ENCODE assay signal across 2 cellular contexts in the genomic region with DNA sequence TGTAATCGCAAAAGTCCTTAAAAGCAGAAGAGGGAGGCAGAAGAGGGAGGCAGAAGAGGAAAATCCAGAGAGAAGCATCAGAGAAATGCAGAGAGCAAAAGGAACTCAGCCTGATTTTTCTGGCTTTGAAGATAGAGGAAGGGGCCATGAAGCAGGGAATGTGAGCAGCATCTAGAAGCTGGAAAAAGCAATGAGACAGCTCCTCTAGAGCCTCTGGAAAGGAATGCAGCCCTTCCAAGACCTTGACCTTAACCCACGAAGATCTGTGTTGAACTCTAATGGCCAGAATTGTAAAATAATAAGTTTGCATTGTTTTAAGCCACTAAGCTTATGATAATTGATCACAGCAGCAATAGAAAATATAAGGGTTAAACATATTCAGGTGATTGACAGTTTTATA.
TF ChIP-seq lines count a peak whose summit lies in the region.

No MANE protein-coding gene starts in this region.

TF ChIP-seq in GM23338, 12 proteins besides CTCF, POLR2A, EP300 and RAD21 (continued from another document):
- TF ChIP-seq STAT1 (IDR thresholded peaks at IDR 0.05; ENCODE audit: unreplicated experiment) (no peak), POLR2AphosphoS5 (IDR thresholded peaks at IDR 0.05; ENCODE audit: low read depth) (no peak), NANOG (IDR thresholded peaks at IDR 0.05; ENCODE audit: borderline replicate concordance) (no peak), ZNF331 (CRISPR knock-in tag; IDR thresholded peaks at IDR 0.05; ENCODE audit: low read depth) (no peak), EZH2phosphoT487 (IDR thresholded peaks at IDR 0.05; ENCODE audit: unreplicated experiment) (no peak), JUNB (IDR thresholded peaks at IDR 0.05; ENCODE audit: unreplicated experiment) (no peak), ZNF114 (CRISPR knock-in tag; IDR thresholded peaks at IDR 0.05) (no peak), CREB1 (CRISPR knock-in tag; IDR thresholded peaks at IDR 0.05; ENCODE audit: low read depth) (no peak)
- TF ChIP-seq, protein P1, sequence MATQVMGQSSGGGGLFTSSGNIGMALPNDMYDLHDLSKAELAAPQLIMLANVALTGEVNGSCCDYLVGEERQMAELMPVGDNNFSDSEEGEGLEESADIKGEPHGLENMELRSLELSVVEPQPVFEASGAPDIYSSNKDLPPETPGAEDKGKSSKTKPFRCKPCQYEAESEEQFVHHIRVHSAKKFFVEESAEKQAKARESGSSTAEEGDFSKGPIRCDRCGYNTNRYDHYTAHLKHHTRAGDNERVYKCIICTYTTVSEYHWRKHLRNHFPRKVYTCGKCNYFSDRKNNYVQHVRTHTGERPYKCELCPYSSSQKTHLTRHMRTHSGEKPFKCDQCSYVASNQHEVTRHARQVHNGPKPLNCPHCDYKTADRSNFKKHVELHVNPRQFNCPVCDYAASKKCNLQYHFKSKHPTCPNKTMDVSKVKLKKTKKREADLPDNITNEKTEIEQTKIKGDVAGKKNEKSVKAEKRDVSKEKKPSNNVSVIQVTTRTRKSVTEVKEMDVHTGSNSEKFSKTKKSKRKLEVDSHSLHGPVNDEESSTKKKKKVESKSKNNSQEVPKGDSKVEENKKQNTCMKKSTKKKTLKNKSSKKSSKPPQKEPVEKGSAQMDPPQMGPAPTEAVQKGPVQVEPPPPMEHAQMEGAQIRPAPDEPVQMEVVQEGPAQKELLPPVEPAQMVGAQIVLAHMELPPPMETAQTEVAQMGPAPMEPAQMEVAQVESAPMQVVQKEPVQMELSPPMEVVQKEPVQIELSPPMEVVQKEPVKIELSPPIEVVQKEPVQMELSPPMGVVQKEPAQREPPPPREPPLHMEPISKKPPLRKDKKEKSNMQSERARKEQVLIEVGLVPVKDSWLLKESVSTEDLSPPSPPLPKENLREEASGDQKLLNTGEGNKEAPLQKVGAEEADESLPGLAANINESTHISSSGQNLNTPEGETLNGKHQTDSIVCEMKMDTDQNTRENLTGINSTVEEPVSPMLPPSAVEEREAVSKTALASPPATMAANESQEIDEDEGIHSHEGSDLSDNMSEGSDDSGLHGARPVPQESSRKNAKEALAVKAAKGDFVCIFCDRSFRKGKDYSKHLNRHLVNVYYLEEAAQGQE (IDR thresholded peaks at IDR 0.05; ENCODE audit: unreplicated experiment): no peak
- TF ChIP-seq, protein P2, sequence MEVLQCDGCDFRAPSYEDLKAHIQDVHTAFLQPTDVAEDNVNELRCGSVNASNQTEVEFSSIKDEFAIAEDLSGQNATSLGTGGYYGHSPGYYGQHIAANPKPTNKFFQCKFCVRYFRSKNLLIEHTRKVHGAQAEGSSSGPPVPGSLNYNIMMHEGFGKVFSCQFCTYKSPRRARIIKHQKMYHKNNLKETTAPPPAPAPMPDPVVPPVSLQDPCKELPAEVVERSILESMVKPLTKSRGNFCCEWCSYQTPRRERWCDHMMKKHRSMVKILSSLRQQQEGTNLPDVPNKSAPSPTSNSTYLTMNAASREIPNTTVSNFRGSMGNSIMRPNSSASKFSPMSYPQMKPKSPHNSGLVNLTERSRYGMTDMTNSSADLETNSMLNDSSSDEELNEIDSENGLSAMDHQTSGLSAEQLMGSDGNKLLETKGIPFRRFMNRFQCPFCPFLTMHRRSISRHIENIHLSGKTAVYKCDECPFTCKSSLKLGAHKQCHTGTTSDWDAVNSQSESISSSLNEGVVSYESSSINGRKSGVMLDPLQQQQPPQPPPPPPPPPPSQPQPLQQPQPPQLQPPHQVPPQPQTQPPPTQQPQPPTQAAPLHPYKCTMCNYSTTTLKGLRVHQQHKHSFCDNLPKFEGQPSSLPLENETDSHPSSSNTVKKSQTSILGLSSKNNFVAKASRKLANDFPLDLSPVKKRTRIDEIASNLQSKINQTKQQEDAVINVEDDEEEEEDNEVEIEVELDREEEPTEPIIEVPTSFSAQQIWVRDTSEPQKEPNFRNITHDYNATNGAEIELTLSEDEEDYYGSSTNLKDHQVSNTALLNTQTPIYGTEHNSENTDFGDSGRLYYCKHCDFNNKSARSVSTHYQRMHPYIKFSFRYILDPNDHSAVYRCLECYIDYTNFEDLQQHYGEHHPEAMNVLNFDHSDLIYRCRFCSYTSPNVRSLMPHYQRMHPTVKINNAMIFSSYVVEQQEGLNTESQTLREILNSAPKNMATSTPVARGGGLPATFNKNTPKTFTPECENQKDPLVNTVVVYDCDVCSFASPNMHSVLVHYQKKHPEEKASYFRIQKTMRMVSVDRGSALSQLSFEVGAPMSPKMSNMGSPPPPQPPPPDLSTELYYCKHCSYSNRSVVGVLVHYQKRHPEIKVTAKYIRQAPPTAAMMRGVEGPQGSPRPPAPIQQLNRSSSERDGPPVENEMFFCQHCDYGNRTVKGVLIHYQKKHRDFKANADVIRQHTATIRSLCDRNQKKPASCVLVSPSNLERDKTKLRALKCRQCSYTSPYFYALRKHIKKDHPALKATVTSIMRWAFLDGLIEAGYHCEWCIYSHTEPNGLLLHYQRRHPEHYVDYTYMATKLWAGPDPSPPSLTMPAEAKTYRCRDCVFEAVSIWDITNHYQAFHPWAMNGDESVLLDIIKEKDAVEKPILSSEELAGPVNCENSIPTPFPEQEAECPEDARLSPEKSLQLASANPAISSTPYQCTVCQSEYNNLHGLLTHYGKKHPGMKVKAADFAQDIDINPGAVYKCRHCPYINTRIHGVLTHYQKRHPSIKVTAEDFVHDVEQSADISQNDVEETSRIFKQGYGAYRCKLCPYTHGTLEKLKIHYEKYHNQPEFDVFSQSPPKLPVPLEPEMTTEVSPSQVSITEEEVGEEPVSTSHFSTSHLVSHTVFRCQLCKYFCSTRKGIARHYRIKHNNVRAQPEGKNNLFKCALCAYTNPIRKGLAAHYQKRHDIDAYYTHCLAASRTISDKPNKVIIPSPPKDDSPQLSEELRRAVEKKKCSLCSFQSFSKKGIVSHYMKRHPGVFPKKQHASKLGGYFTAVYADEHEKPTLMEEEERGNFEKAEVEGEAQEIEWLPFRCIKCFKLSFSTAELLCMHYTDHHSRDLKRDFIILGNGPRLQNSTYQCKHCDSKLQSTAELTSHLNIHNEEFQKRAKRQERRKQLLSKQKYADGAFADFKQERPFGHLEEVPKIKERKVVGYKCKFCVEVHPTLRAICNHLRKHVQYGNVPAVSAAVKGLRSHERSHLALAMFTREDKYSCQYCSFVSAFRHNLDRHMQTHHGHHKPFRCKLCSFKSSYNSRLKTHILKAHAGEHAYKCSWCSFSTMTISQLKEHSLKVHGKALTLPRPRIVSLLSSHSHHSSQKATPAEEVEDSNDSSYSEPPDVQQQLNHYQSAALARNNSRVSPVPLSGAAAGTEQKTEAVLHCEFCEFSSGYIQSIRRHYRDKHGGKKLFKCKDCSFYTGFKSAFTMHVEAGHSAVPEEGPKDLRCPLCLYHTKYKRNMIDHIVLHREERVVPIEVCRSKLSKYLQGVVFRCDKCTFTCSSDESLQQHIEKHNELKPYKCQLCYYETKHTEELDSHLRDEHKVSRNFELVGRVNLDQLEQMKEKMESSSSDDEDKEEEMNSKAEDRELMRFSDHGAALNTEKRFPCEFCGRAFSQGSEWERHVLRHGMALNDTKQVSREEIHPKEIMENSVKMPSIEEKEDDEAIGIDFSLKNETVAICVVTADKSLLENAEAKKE (CRISPR knock-in tag; IDR thresholded peaks at IDR 0.05): no peak
TF ChIP-seq in GM23338: peak in this region for 0.

TF ChIP-seq in H1, 55 proteins besides CTCF, POLR2A, EP300 and RAD21 (continued from another document):
- TF ChIP-seq YY1 (IDR thresholded peaks at IDR 0.05; ENCODE audit: low read depth, low read length): no peak
- TF ChIP-seq JUND (IDR thresholded peaks at IDR 0.05; ENCODE audit: low read length): no peak
- TF ChIP-seq TAF1 (IDR thresholded peaks at IDR 0.05; ENCODE audit: low read depth, low read length): no peak
- no peak for TF ChIP-seq POU5F1 (IDR thresholded peaks at IDR 0.05; ENCODE audit: low read depth, low read length)
- TF ChIP-seq SUZ12 (IDR thresholded peaks at IDR 0.05; ENCODE audit: low read length): no peak
- TF ChIP-seq, protein P3, sequence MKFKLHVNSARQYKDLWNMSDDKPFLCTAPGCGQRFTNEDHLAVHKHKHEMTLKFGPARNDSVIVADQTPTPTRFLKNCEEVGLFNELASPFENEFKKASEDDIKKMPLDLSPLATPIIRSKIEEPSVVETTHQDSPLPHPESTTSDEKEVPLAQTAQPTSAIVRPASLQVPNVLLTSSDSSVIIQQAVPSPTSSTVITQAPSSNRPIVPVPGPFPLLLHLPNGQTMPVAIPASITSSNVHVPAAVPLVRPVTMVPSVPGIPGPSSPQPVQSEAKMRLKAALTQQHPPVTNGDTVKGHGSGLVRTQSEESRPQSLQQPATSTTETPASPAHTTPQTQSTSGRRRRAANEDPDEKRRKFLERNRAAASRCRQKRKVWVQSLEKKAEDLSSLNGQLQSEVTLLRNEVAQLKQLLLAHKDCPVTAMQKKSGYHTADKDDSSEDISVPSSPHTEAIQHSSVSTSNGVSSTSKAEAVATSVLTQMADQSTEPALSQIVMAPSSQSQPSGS (IDR thresholded peaks at IDR 0.05; ENCODE audit: low read length): no peak
